ENCODE assay signal across 9 cellular contexts in genomic region chr2:1744151-1744445, GRCh38. TPM values are rescaled to one million over a fixed set of nuclear protein-coding genes. Genes with fewer than 3 reads are reported as not detected.
A peak's percentile ranks its signal among the peaks of the same experiment; 100 is the strongest.
DNase-seq lines count a peak whose midpoint lies in the region; ATAC-seq and TF ChIP-seq lines count a peak whose summit lies in the region.
"Had no signal": no experiment of that assay in that cellular context is flagged by ENCODE, and none has a peak within 500 bp of the region (broad histone marks: within the 10 kb centered on the region; RNA-seq: fewer than 3 reads in every experiment).

No MANE protein-coding gene starts in this region.

- H2BK5ac ChIP-seq in neuronal stem cell (ENCODE audit: low read length): peak overlapping the region; percentile 87

- H3K18ac ChIP-seq in neuronal stem cell (ENCODE audit: low read length): peak overlapping the region; percentile 99

- peaks cover 0 to 2% (median under 1%) of the 10 kb centered on the region in 11 experiments; a peak in 5 of 22 replicates for H3K9me3 ChIP-seq in BLaER1 treated with 17β-estradiol and CSF1 and Interleukin-3, amounts not matched to agents 10 nM and 100 nM (replicated peaks in 1 of 11)
- H3K9me3 ChIP-seq in SJCRH30 (replicated peaks) (no peaks in the 10 kb centered on the region), neuronal stem cell (replicated peaks in 1 of 2; ENCODE audit: control insufficient read depth in 2 of 2, insufficient read depth in 1 of 2, low read depth in 1 of 2, low read length in 2 of 2) (peaks cover 5% of the 10 kb centered on the region in 2 donors)

- H2AK5ac ChIP-seq in neuronal stem cell (ENCODE audit: low read depth, low read length): peak overlapping the region; percentile 57

- H3K27ac ChIP-seq in BLaER1 treated with 17β-estradiol and CSF1 and Interleukin-3, amounts not matched to agents 10 nM and 100 nM: peak overlapping the region; percentile 75 to 94 (median 92)
- H3K27ac ChIP-seq in SJCRH30 (peak overlapping the region; percentile 71), neuronal stem cell (replicated peaks; ENCODE audit: low read length) (peak overlapping the region; percentile 64)

- H3K4me1 ChIP-seq in BLaER1 treated with 17β-estradiol and CSF1 and Interleukin-3, amounts not matched to agents 10 nM and 100 nM: peaks cover 40 to 72% (median 58%) of the 10 kb centered on the region in 10 experiments
- H3K4me1 ChIP-seq in SJCRH30 (peaks cover 32% of the 10 kb centered on the region), neuronal stem cell (ENCODE audit: control insufficient read depth in 2 of 2, insufficient read depth in 1 of 2, low read depth in 1 of 2, low read length in 2 of 2) (peaks cover 0 to 22% of the 10 kb centered on the region in 2 donors)

- peak overlapping the region; percentile 87 for H2BK15ac ChIP-seq in neuronal stem cell (ENCODE audit: low read length)

- no peaks in the 10 kb centered on the region for H3K27me3 ChIP-seq in BLaER1 treated with 17β-estradiol and CSF1 and Interleukin-3, amounts not matched to agents 10 nM and 100 nM
- H3K27me3 ChIP-seq in SJCRH30 (no peaks in the 10 kb centered on the region), neuronal stem cell (ENCODE audit: control insufficient read depth in 3 of 3, insufficient read depth in 3 of 3, low read depth in 1 of 3, low read length in 3 of 3) (no peaks in the 10 kb centered on the region)

- peak overlapping the region; percentile 83 to 94 (median 90) for H3K9ac ChIP-seq in BLaER1 treated with 17β-estradiol and CSF1 and Interleukin-3, amounts not matched to agents 10 nM and 100 nM
- peak overlapping the region; percentile 98 for H3K9ac ChIP-seq in neuronal stem cell (ENCODE audit: low read depth, low read length, poor library complexity)

- DNase-seq in SJCRH30 (peak in 1 of 2 experiments; percentile 70), fibroblast of villous mesenchyme (ENCODE audit: low read depth) (no peak), neuronal stem cell (ENCODE audit: low spot score) (peak; percentile 61), NCI-H2081 treated with DMSO at 0.1 percent for 48 hours (lab: John Stamatoyannopoulos, UW) (no peak)
- DNase-seq in stimulated activated CD4-positive, alpha-beta T cell treated with anti-CD3 and anti-CD28 coated beads, Interleukin-2, amount 100 ng/mL, for 48 hours: no peak
- DNase-seq: T-cell had no signal

- peak overlapping the region; percentile 82 for H3K23ac ChIP-seq in neuronal stem cell (ENCODE audit: low read depth, low read length, poor library complexity)

- ATAC-seq in activated CD4-positive, CD25-positive, alpha-beta regulatory T cell treated with anti-CD3 and anti-CD28 coated beads, Interleukin-2, amount 50 U/mL, for 24 hours: no peak
- no peak for ATAC-seq in HG03097 (IDR thresholded peaks at IDR 0.05; ENCODE audit: low FRiP score, unreplicated experiment)

- peaks cover 11 to 61% (median 40%) of the 10 kb centered on the region in 11 experiments; a peak in 20 of 22 replicates for H4K20me1 ChIP-seq in BLaER1 treated with 17β-estradiol and CSF1 and Interleukin-3, amounts not matched to agents 10 nM and 100 nM

- H2BK12ac ChIP-seq in neuronal stem cell (ENCODE audit: low read length): no peak overlapping the region

- H2BK120ac ChIP-seq in neuronal stem cell (ENCODE audit: low read depth, low read length): no peak overlapping the region

- TF ChIP-seq CTCF in fibroblast of villous mesenchyme (IDR thresholded peaks at IDR 0.05; ENCODE audit: insufficient read depth, low read depth, low read length): no peak

- H3K14ac ChIP-seq in neuronal stem cell (ENCODE audit: low read length): no peak overlapping the region

- H3K4me3 ChIP-seq in BLaER1 treated with 17β-estradiol and CSF1 and Interleukin-3, amounts not matched to agents 10 nM and 100 nM: peak overlapping the region; percentile 75 to 90 (median 84)
- peak overlapping the region; percentile 80 for H3K4me3 ChIP-seq in SJCRH30
- peak overlapping the region; percentile 77 for H3K4me3 ChIP-seq in fibroblast of villous mesenchyme (ENCODE audit: low read depth, low read length)
- peak overlapping the region; percentile 65 to 97 for H3K4me3 ChIP-seq in neuronal stem cell (ENCODE audit: low read length in 2 of 2)

- H4K8ac ChIP-seq in neuronal stem cell (ENCODE audit: low read depth, low read length): no peak overlapping the region

- no peak overlapping the region for H4K91ac ChIP-seq in neuronal stem cell (ENCODE audit: low read depth, low read length, poor library complexity)

- peak overlapping the region; percentile 88 to 99 (median 97) for H3K4me2 ChIP-seq in BLaER1 treated with 17β-estradiol and CSF1 and Interleukin-3, amounts not matched to agents 10 nM and 100 nM
- H3K4me2 ChIP-seq in neuronal stem cell (ENCODE audit: insufficient read depth, low read length, poor library complexity, severe bottlenecking): peak overlapping the region; percentile 66

- no CpG with 5 or more reads among the region's 33 CpGs for WGBS in neuronal stem cell (ENCODE audit: extremely low coverage in 2 of 2, insufficient read length in 2 of 2, insufficient replicate concordance in 1 of 2), 2 donors

- H3K36me3 ChIP-seq in BLaER1 treated with 17β-estradiol and CSF1 and Interleukin-3, amounts not matched to agents 10 nM and 100 nM: peaks cover 0 to 34% (median 20%) of the 10 kb centered on the region in 11 experiments; a peak in 18 of 22 replicates
- H3K36me3 ChIP-seq in SJCRH30 (peaks cover 22% of the 10 kb centered on the region), neuronal stem cell (replicated peaks in 1 of 2; ENCODE audit: control insufficient read depth in 2 of 2, insufficient read depth in 2 of 2, low read length in 2 of 2) (peaks cover 0 to 7% of the 10 kb centered on the region in 2 donors)

- peaks cover 15% of the 10 kb centered on the region for H3K79me1 ChIP-seq in neuronal stem cell (ENCODE audit: low read depth, low read length)

- H3K4ac ChIP-seq in neuronal stem cell (ENCODE audit: low read length): no peak overlapping the region

- peak overlapping the region; percentile 86 for H2AFZ ChIP-seq in neuronal stem cell (ENCODE audit: low read length)

RNA-seq across cellular contexts. Expression of gene PXDN, which starts 0.2 kb away (rescaled TPM):
- 312 and 322 TPM in 2 replicates for total RNA-seq in SJCRH30 (2014; rRNA removed; shearing (Covaris generic))
- 296 and 372 TPM in 2 replicates for total RNA-seq in fibroblast of villous mesenchyme
- polyA plus RNA-seq in neuronal stem cell (2013, experiment 1 of 2): 105 TPM
- polyA plus RNA-seq in neuronal stem cell (2013, experiment 2 of 2): 108 TPM
